19 cellular contexts compared by ENCODE assay signal in the genomic region with DNA sequence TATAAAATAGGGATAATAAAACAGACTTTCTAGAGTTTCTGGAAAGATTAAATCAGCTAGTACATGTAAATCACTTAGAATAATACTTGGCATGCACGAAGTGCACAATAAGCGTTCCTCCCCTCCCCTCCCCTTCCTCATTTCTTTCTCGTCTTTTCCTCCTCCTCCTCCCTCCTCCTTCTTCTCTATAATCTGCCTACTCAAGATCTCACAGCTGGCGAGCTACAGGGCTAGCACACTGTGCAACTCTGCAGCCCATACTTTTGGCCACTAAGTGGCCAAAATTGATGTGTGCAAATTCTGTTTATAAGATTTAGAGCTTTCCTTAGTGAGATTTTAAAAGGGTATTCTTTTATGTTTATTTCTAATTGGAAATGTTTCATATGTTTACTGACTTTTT.
"Had no signal": no experiment of that assay in that cellular context is flagged by ENCODE, and none has a peak within 500 bp of the region (broad histone marks: within the 10 kb centered on the region; RNA-seq: fewer than 3 reads in every experiment).

No MANE protein-coding gene starts in this region.

- ATAC-seq: activated CD8-positive, alpha-beta T cell treated with anti-CD3 and anti-CD28 coated beads for 36 hours; left colon; lower lobe of right lung; naive thymus-derived CD8-positive, alpha-beta T cell; right lobe of liver; stimulated activated naive B cell treated with anti-CD40 and anti-IgM and Interleukin-4, amounts not matched to agents 10 μg/mL and 1 μg/mL and 100 μg/mL, for 72 hours had no signal

- H3K4me2 ChIP-seq: hepatocyte had no signal

- DNase-seq: activated CD4-positive, alpha-beta T cell treated with anti-CD3 and anti-CD28 coated beads, Interleukin-2, amount 10 ng/mL, durations not matched to agents 24 days and 14 days; activated CD4-positive, CD25-positive, alpha-beta regulatory T cell; activated CD8-positive, alpha-beta T cell treated with anti-CD3 and anti-CD28 coated beads for 36 hours; activated naive CD4-positive, alpha-beta T cell treated with Interleukin-2 at 50 U/mL for 16 hours; activated naive CD8-positive, alpha-beta T cell treated with anti-CD3 and anti-CD28 coated beads, Interleukin-2, amount 10 ng/mL, durations not matched to agents 7 days and 5 days; activated T-cell treated with anti-CD3 and anti-CD28 coated beads, Interleukin-2, amount 50 U/mL, for 1 hour; amygdala; dermis blood vessel endothelial cell; effector memory CD4-positive, alpha-beta T cell; esophagus squamous epithelium; left colon; lower lobe of right lung; naive thymus-derived CD8-positive, alpha-beta T cell; right lobe of liver; stimulated activated naive B cell treated with anti-CD40 and anti-IgM and Interleukin-4, amounts not matched to agents 10 μg/mL and 1 μg/mL and 100 μg/mL, for 72 hours had no signal

- H3K79me2 ChIP-seq: hepatocyte, parathyroid adenoma had no signal

- H3K27me3 ChIP-seq: esophagus squamous epithelium, hepatocyte, neutrophil, right lobe of liver had no signal

- H2AFZ ChIP-seq: hepatocyte, parathyroid adenoma had no signal

- H3K9ac ChIP-seq: parathyroid adenoma had no signal

- H3K27ac ChIP-seq: esophagus squamous epithelium, hepatocyte, lower lobe of right lung, neutrophil, parathyroid adenoma, right lobe of liver had no signal

- H3K9me3 ChIP-seq: esophagus squamous epithelium, lower lobe of right lung, neutrophil, right lobe of liver had no signal

- H3K36me3 ChIP-seq: esophagus squamous epithelium, lower lobe of right lung, neutrophil, right lobe of liver had no signal

- H3K4me1 ChIP-seq: esophagus squamous epithelium, lower lobe of right lung, parathyroid adenoma, right lobe of liver had no signal

- H3K4me3 ChIP-seq: esophagus squamous epithelium, hepatocyte, lower lobe of right lung, right lobe of liver had no signal

- FAIRE-seq: islet of Langerhans had no signal
